ENCODE assay signal across 7 cellular contexts in genomic region chr1:43973981-43974442, GRCh38. TPM values are rescaled to one million over a fixed set of nuclear protein-coding genes. Genes with fewer than 3 reads are reported as not detected.
DNase-seq lines count a peak whose midpoint lies in the region; ATAC-seq and TF ChIP-seq lines count a peak whose summit lies in the region.

No MANE protein-coding gene starts in this region.

- peak overlapping the region; percentile 91 for H3K4me2 ChIP-seq in OCI-LY1 (ENCODE audit: low read length)
- peak overlapping the region; percentile 100 for H3K4me2 ChIP-seq in neural progenitor cell

- H3K9me3 ChIP-seq in OCI-LY1 (ENCODE audit: low read length): no peaks in the 10 kb centered on the region
- H3K9me3 ChIP-seq in neural progenitor cell (ENCODE audit: low read depth): no peaks in the 10 kb centered on the region

- no peak for DNase-seq in effector memory CD8-positive, alpha-beta T cell
- DNase-seq in neural progenitor cell (ENCODE audit: low spot score) (no peak), T1000 (lab: John Stamatoyannopoulos, UW) (no peak)
- DNase-seq in NK-92 treated with Interleukin-12 subunit alpha and Interleukin-12 subunit beta, amount 100 ng/mL, for 24 hours (lab: John Stamatoyannopoulos, UW): no peak

- H3K36me3 ChIP-seq in OCI-LY1 (ENCODE audit: insufficient read depth, low read length): peaks cover 51% of the 10 kb centered on the region
- H3K36me3 ChIP-seq in neural progenitor cell: no peaks in the 10 kb centered on the region

- no peaks in the 10 kb centered on the region for H3K27me3 Mint-ChIP-seq in effector memory CD8-positive, alpha-beta T cell
- H3K27me3 Mint-ChIP-seq in neural progenitor cell (ENCODE audit: insufficient read depth, low read depth): peaks cover 4% of the 10 kb centered on the region

- H3K27me3 ChIP-seq in OCI-LY1 (ENCODE audit: insufficient read depth, low read length) (no peaks in the 10 kb centered on the region), neural progenitor cell (no peaks in the 10 kb centered on the region)

- H3F3A ChIP-seq in OCI-LY1 (ENCODE audit: insufficient read depth, low read length) (peaks cover 4% of the 10 kb centered on the region; the same call in 1 of the 2 replicates), neural progenitor cell (ENCODE audit: low read depth) (peaks cover 42% of the 10 kb centered on the region)

- H3K36me3 Mint-ChIP-seq in effector memory CD8-positive, alpha-beta T cell (ENCODE audit: insufficient read depth): peaks cover 19% of the 10 kb centered on the region
- H3K36me3 Mint-ChIP-seq in neural progenitor cell: peaks cover 7% of the 10 kb centered on the region

- H3K79me2 ChIP-seq in OCI-LY1 (ENCODE audit: insufficient read depth, low read length) (no peaks in the 10 kb centered on the region), neural progenitor cell (ENCODE audit: low read depth) (peaks cover 31% of the 10 kb centered on the region)

- peak overlapping the region; percentile 92 to 94 for H3K4me3 Mint-ChIP-seq in effector memory CD8-positive, alpha-beta T cell
- H3K4me3 Mint-ChIP-seq in neural progenitor cell: peak overlapping the region; percentile 97

- H3K9me3 Mint-ChIP-seq in effector memory CD8-positive, alpha-beta T cell: no peaks in the 10 kb centered on the region
- no peaks in the 10 kb centered on the region for H3K9me3 Mint-ChIP-seq in neural progenitor cell

- ATAC-seq in GM18909 (IDR thresholded peaks at IDR 0.05; ENCODE audit: poor library complexity, unreplicated experiment): peak; percentile 1
- no peak for ATAC-seq in effector memory CD8-positive, alpha-beta T cell (replicated peaks)
- ATAC-seq in GM19324 (IDR thresholded peaks at IDR 0.05; ENCODE audit: low FRiP score, unreplicated experiment): no peak

- H3K9ac ChIP-seq in OCI-LY1 (ENCODE audit: low read length): peak overlapping the region; percentile 95
- no peak overlapping the region for H3K9ac ChIP-seq in neural progenitor cell

- no peak for TF ChIP-seq CTCF in OCI-LY1 (IDR thresholded peaks at IDR 0.05; ENCODE audit: low read length)
- TF ChIP-seq CTCF in neural progenitor cell (IDR thresholded peaks at IDR 0.05): no peak

- H3K4me1 ChIP-seq in OCI-LY1 (ENCODE audit: insufficient read depth, low read length, severe bottlenecking) (peaks cover 47% of the 10 kb centered on the region), neural progenitor cell (peaks cover 7% of the 10 kb centered on the region)

- H4K20me1 ChIP-seq in OCI-LY1 (ENCODE audit: insufficient read depth, low read length): no peaks in the 10 kb centered on the region
- peaks cover 31% of the 10 kb centered on the region for H4K20me1 ChIP-seq in neural progenitor cell (ENCODE audit: low read depth)

- H3K27ac ChIP-seq in OCI-LY1 (ENCODE audit: low read depth, low read length, poor library complexity, severe bottlenecking): peak overlapping the region; percentile 60
- H3K27ac ChIP-seq in neural progenitor cell: no peak overlapping the region

- H2AFZ ChIP-seq in OCI-LY1 (ENCODE audit: low read length) (no peak overlapping the region), neural progenitor cell (replicated peaks) (peak overlapping the region; percentile 92)

- H3K9me2 ChIP-seq in OCI-LY1 (ENCODE audit: low read depth, low read length): no peaks in the 10 kb centered on the region

- peak overlapping the region; percentile 95 for H3K4me3 ChIP-seq in OCI-LY1 (ENCODE audit: low read depth, low read length, poor library complexity, severe bottlenecking)
- H3K4me3 ChIP-seq in neural progenitor cell: peak overlapping the region; percentile 80

- H3K27ac Mint-ChIP-seq in effector memory CD8-positive, alpha-beta T cell: peak overlapping the region; percentile 93 to 94
- no peak overlapping the region for H3K27ac Mint-ChIP-seq in neural progenitor cell

- peaks cover 56 to 59% of the 10 kb centered on the region in 2 donors for H3K4me1 Mint-ChIP-seq in effector memory CD8-positive, alpha-beta T cell (ENCODE audit: low read depth in 2 of 2)
- H3K4me1 Mint-ChIP-seq in neural progenitor cell: peaks cover 51% of the 10 kb centered on the region

RNA-seq across cellular contexts. Expression of gene ATP6V0B, which starts 0.7 kb away (rescaled TPM):
- total RNA-seq in neural progenitor cell (ENCODE audit: low replicate concordance): 39.2 and 71.2 TPM in 2 replicates

RNA-seq across cellular contexts. Expression of gene DPH2, which starts 4.2 kb away (rescaled TPM):
- total RNA-seq in neural progenitor cell (ENCODE audit: low replicate concordance): 9.5 and 20.0 TPM in 2 replicates

RNA-seq across cellular contexts. Expression of gene B4GALT2, which starts 5.0 kb away (rescaled TPM):
- total RNA-seq in neural progenitor cell (ENCODE audit: low replicate concordance): 23.7 and 96.3 TPM in 2 replicates

RNA-seq across cellular contexts. Expression of gene CCDC24, which starts 17.4 kb away (rescaled TPM):
- total RNA-seq in neural progenitor cell (ENCODE audit: low replicate concordance): 3.3 and 13.5 TPM in 2 replicates

RNA-seq across cellular contexts. Expression of gene IPO13, which starts 27.3 kb away (rescaled TPM):
- total RNA-seq in neural progenitor cell (ENCODE audit: low replicate concordance): 7.2 and 13.2 TPM in 2 replicates
